Comparison of ENCODE assay signal across 10 cellular contexts in genomic region chr13:73938375-73939070, GRCh38.
DNase-seq lines count a peak whose midpoint lies in the region; ATAC-seq, FAIRE-seq and TF ChIP-seq lines count a peak whose summit lies in the region.
"Had no signal": no experiment of that assay in that cellular context is flagged by ENCODE, and none has a peak within 500 bp of the region (broad histone marks: within the 10 kb centered on the region; RNA-seq: fewer than 3 reads in every experiment).

No MANE protein-coding gene starts in this region.

- DNase-seq in AG08396 (ENCODE audit: low spot score) (peak; percentile 58), astrocyte of the hippocampus (ENCODE audit: low read depth, low spot score) (peak; percentile 82), lung (ENCODE audit: low spot score) (no peak), kidney (no peak), testis (no peak), NCI-H1694 treated with DMSO at 0.1 percent for 48 hours (lab: John Stamatoyannopoulos, UW) (no peak), ascending aorta (ENCODE audit: low spot score in 2 of 2) (no peak)
- DNase-seq: NCI-H2171 treated with DMSO at 0.1 percent for 48 hours had no signal

- H3K27ac ChIP-seq in HEK293 (ENCODE audit: extremely low read depth, low read depth, low read length) (no peak overlapping the region), lung (ENCODE audit: low read depth in 1 of 2, low read length in 1 of 2) (no peak overlapping the region), kidney (ENCODE audit: low read depth in 2 of 2, low read length in 2 of 2) (no peak overlapping the region), testis (no peak overlapping the region), ascending aorta (no peak overlapping the region)

- H3K36me3 ChIP-seq in HEK293 (ENCODE audit: control insufficient read depth in 2 of 2, insufficient read depth in 1 of 2, low read length in 2 of 2) (no peaks in the 10 kb centered on the region), lung (ENCODE audit: control insufficient read depth in 2 of 2, insufficient read depth in 2 of 2, low read length in 2 of 2) (peaks cover 0 to 3% of the 10 kb centered on the region in 2 donors), kidney (ENCODE audit: control insufficient read depth in 1 of 2, insufficient read depth in 2 of 2, low read length in 2 of 2) (no peaks in the 10 kb centered on the region), testis (ENCODE audit: low read depth, missing control alignments) (no peaks in the 10 kb centered on the region), ascending aorta (no peaks in the 10 kb centered on the region)

- intact Hi-C loops in kidney (cut with DNase I) (no loop called here), testis (cut with DNase I; ENCODE audit: low total_unique reads) (no loop called here), ascending aorta (cut with DNase I) (no loop called here)

- FAIRE-seq in kidney (lab: Jason Lieb, UNC), result no peak
- FAIRE-seq: G401.6 had no signal

- H3K27me3 ChIP-seq in lung (ENCODE audit: control insufficient read depth, insufficient read depth) (no peaks in the 10 kb centered on the region), testis (no peaks in the 10 kb centered on the region), ascending aorta (no peaks in the 10 kb centered on the region)

- H3K4me1 ChIP-seq in HEK293 (ENCODE audit: control insufficient read depth, insufficient read depth, low read length) (no peaks in the 10 kb centered on the region), lung (ENCODE audit: control insufficient read depth in 2 of 2, insufficient read depth in 2 of 2, low read length in 2 of 2) (peaks cover 0 to 6% of the 10 kb centered on the region in 2 donors), kidney (ENCODE audit: control insufficient read depth in 1 of 2, insufficient read depth in 1 of 2, low read depth in 1 of 2, low read length in 2 of 2) (peaks cover 0 to 3% of the 10 kb centered on the region in 2 donors), testis (no peaks in the 10 kb centered on the region), ascending aorta (no peaks in the 10 kb centered on the region)

- H3K9ac ChIP-seq in kidney (ENCODE audit: low read length in 2 of 2), result no peak overlapping the region

- TF ChIP-seq CTCF in HEK293 (tag by site-specific recombination; IDR thresholded peaks at IDR 0.05) (no peak), lung (IDR thresholded peaks at IDR 0.05; ENCODE audit: control extremely low read depth, extremely low read depth) (no peak), kidney (IDR thresholded peaks at IDR 0.05; ENCODE audit: borderline replicate concordance, extremely low read depth, insufficient read depth) (no peak), testis (IDR thresholded peaks at IDR 0.05) (no peak), ascending aorta (IDR thresholded peaks at IDR 0.05) (no peak)

- no peak overlapping the region for H3K4me3 ChIP-seq in HEK293 (ENCODE audit: low read depth, low read length)
- no peak overlapping the region for H3K4me3 ChIP-seq in lung
- H3K4me3 ChIP-seq in kidney (ENCODE audit: low read length in 2 of 2), result no peak overlapping the region
- no peak overlapping the region for H3K4me3 ChIP-seq in testis
- H3K4me3 ChIP-seq in ascending aorta, result no peak overlapping the region

- TF ChIP-seq POLR2A in testis (IDR thresholded peaks at IDR 0.05), result no peak

- no peaks in the 10 kb centered on the region for H3K9me3 ChIP-seq in HEK293 (ENCODE audit: control insufficient read depth, insufficient read depth, low read depth, low read length)
- no peaks in the 10 kb centered on the region for H3K9me3 ChIP-seq in lung (ENCODE audit: control insufficient read depth in 2 of 2, insufficient read depth in 1 of 2, low read length in 1 of 2)
- H3K9me3 ChIP-seq in kidney (ENCODE audit: control insufficient read depth in 1 of 2, low read length in 2 of 2), result no peaks in the 10 kb centered on the region
- no peaks in the 10 kb centered on the region for H3K9me3 ChIP-seq in testis
- H3K9me3 ChIP-seq in ascending aorta, result no peaks in the 10 kb centered on the region

- POLR2A ChIA-PET in HEK293 (lab: Yijun Ruan, JAX), result no interaction called here

- WGBS in lung, 2 donors, result 82 to 89% methylated on average over 10 of the region's 10 CpGs
- 81 to 94% methylated on average over 10 of the region's 10 CpGs for WGBS in testis, 2 donors

- ATAC-seq in lung (ENCODE audit: insufficient read depth, low FRiP score), result peak; percentile 19

- CTCF ChIA-PET in HEK293 (lab: Yijun Ruan, JAX), result no interaction called here

TF ChIP-seq in HEK293, 187 proteins besides CTCF, POLR2A, EP300 and RAD21:
- TF ChIP-seq ZNF677 (tag by site-specific recombination; IDR thresholded peaks at IDR 0.05) (no peak), ZEB2 (tag by site-specific recombination; IDR thresholded peaks at IDR 0.05) (no peak), TRIM28 (IDR thresholded peaks at IDR 0.05; ENCODE audit: borderline replicate concordance, low read length) (peak; percentile 60; the same call in 1 of the 2 replicates), ZNF214 (tag by site-specific recombination; IDR thresholded peaks at IDR 0.05; ENCODE audit: borderline replicate concordance) (no peak), ZNF121 (tag by site-specific recombination; IDR thresholded peaks at IDR 0.05) (no peak)

Comparison
In these comparisons a context has a peak if more than half of its experiments do, and no peak if none do; other contexts are left out.
1. DNase-seq: peak in AG08396 (single experiment) and astrocyte of the hippocampus (single experiment); none in lung (single experiment), kidney (single experiment), testis (single experiment), NCI-H1694 treated with DMSO at 0.1 percent for 48 hours (single experiment) and ascending aorta (0 of 2).